1 cellular context compared by ENCODE assay signal in the genomic region with DNA sequence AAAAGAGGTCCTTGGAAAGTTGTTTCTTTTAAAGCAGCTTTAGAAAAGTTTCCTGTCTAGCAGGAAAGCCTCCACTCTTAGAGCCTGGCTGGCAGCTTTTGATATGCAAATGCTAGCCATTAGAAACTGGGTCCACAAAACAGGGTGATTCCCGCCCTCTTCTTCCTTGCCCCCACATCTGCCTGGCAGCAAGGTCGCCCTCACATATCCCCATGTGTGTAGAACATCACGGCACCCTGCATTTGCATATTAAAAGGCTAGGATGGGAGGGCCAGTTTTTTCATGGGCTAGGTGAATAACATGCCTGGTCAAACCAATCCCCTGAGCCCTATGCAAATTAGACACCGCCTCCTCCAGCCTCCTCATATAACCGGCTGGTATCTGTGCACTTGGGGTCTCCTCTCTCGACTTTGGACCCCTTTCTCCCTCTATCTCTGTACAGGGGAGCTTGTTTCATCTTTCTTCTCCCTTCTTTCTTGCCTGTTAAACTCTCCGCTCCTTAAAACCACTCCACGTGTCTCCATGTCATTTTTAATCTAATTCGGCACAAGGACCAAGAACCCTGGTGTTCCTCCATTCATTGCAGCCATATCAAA.
TF ChIP-seq lines count a peak whose summit lies in the region.

No MANE protein-coding gene starts in this region.

TF ChIP-seq in WTC11, 78 proteins besides CTCF, POLR2A, EP300 and RAD21 (continued from another document and continues in another):
- TF ChIP-seq OVOL2 (CRISPR knock-in tag; IDR thresholded peaks at IDR 0.05; ENCODE audit: borderline replicate concordance) (no peak), FOXJ3 (CRISPR knock-in tag; IDR thresholded peaks at IDR 0.05; ENCODE audit: borderline replicate concordance) (no peak), HMGA2 (CRISPR knock-in tag; IDR thresholded peaks at IDR 0.05) (no peak), TEAD4 (CRISPR knock-in tag; IDR thresholded peaks at IDR 0.05) (no peak), MYBL2 (CRISPR knock-in tag; IDR thresholded peaks at IDR 0.05) (no peak), ETV6 (CRISPR knock-in tag; IDR thresholded peaks at IDR 0.05) (peak; percentile 80), GABPB1 (CRISPR knock-in tag; IDR thresholded peaks at IDR 0.05) (no peak), EMX1 (CRISPR knock-in tag; IDR thresholded peaks at IDR 0.05) (no peak), ZNF396 (CRISPR knock-in tag; IDR thresholded peaks at IDR 0.05; ENCODE audit: borderline replicate concordance) (no peak), IRF2 (CRISPR knock-in tag; IDR thresholded peaks at IDR 0.05; ENCODE audit: borderline replicate concordance, low read depth) (no peak), GRHL2 (CRISPR knock-in tag; IDR thresholded peaks at IDR 0.05; ENCODE audit: insufficient replicate concordance, severe bottlenecking) (no peak), NR3C1 (CRISPR knock-in tag; conservative IDR thresholded peaks at IDR 0.05; ENCODE audit: low read depth) (no peak), ZNF317 (CRISPR knock-in tag; IDR thresholded peaks at IDR 0.05; ENCODE audit: borderline replicate concordance, low read depth) (no peak), JAZF1 (CRISPR knock-in tag; IDR thresholded peaks at IDR 0.05) (no peak), TP53 (CRISPR knock-in tag; IDR thresholded peaks at IDR 0.05) (no peak), NFATC4 (CRISPR knock-in tag; IDR thresholded peaks at IDR 0.05) (no peak)
- TF ChIP-seq, protein P1, sequence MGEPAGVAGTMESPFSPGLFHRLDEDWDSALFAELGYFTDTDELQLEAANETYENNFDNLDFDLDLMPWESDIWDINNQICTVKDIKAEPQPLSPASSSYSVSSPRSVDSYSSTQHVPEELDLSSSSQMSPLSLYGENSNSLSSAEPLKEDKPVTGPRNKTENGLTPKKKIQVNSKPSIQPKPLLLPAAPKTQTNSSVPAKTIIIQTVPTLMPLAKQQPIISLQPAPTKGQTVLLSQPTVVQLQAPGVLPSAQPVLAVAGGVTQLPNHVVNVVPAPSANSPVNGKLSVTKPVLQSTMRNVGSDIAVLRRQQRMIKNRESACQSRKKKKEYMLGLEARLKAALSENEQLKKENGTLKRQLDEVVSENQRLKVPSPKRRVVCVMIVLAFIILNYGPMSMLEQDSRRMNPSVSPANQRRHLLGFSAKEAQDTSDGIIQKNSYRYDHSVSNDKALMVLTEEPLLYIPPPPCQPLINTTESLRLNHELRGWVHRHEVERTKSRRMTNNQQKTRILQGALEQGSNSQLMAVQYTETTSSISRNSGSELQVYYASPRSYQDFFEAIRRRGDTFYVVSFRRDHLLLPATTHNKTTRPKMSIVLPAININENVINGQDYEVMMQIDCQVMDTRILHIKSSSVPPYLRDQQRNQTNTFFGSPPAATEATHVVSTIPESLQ (CRISPR knock-in tag; IDR thresholded peaks at IDR 0.05): no peak
- TF ChIP-seq, protein P2, sequence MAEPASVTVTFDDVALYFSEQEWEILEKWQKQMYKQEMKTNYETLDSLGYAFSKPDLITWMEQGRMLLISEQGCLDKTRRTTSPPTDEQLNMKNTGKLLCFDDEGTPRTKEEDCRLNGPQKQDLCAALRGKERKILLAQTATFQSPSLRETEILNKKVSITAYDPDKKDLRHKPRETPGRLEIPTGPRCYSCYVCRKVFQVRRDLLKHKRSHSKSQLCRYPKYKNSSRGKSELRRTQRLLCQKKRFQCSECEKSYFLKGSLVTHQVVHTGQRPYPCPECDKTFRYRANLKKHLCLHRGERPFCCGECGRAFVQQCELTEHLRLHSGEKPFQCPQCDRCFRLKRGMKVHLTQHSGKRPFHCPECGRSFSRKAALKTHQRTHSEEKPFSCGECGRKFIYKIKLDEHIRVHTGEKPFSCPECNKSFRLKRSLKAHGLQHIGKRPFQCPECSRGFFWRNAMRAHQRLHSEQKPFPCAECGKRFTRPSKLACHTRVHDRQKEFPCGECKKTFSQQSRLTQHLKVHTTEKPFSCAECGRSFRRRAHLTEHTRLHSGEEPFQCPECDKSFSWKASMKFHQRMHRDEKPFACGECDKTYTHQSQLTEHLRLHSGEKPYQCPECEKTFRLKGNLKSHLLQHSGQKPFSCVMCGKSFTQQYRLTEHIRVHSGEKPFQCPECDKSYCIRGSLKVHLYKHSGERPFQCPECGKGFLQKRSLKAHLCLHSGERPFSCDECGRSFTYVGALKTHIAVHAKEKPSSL (CRISPR knock-in tag; conservative IDR thresholded peaks at IDR 0.05): no peak
- TF ChIP-seq, protein P3, sequence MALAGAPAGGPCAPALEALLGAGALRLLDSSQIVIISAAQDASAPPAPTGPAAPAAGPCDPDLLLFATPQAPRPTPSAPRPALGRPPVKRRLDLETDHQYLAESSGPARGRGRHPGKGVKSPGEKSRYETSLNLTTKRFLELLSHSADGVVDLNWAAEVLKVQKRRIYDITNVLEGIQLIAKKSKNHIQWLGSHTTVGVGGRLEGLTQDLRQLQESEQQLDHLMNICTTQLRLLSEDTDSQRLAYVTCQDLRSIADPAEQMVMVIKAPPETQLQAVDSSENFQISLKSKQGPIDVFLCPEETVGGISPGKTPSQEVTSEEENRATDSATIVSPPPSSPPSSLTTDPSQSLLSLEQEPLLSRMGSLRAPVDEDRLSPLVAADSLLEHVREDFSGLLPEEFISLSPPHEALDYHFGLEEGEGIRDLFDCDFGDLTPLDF (CRISPR knock-in tag; IDR thresholded peaks at IDR 0.05): no peak
- TF ChIP-seq, protein P4, sequence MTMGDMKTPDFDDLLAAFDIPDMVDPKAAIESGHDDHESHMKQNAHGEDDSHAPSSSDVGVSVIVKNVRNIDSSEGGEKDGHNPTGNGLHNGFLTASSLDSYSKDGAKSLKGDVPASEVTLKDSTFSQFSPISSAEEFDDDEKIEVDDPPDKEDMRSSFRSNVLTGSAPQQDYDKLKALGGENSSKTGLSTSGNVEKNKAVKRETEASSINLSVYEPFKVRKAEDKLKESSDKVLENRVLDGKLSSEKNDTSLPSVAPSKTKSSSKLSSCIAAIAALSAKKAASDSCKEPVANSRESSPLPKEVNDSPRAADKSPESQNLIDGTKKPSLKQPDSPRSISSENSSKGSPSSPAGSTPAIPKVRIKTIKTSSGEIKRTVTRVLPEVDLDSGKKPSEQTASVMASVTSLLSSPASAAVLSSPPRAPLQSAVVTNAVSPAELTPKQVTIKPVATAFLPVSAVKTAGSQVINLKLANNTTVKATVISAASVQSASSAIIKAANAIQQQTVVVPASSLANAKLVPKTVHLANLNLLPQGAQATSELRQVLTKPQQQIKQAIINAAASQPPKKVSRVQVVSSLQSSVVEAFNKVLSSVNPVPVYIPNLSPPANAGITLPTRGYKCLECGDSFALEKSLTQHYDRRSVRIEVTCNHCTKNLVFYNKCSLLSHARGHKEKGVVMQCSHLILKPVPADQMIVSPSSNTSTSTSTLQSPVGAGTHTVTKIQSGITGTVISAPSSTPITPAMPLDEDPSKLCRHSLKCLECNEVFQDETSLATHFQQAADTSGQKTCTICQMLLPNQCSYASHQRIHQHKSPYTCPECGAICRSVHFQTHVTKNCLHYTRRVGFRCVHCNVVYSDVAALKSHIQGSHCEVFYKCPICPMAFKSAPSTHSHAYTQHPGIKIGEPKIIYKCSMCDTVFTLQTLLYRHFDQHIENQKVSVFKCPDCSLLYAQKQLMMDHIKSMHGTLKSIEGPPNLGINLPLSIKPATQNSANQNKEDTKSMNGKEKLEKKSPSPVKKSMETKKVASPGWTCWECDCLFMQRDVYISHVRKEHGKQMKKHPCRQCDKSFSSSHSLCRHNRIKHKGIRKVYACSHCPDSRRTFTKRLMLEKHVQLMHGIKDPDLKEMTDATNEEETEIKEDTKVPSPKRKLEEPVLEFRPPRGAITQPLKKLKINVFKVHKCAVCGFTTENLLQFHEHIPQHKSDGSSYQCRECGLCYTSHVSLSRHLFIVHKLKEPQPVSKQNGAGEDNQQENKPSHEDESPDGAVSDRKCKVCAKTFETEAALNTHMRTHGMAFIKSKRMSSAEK (CRISPR knock-in tag; IDR thresholded peaks at IDR 0.05; ENCODE audit: borderline replicate concordance): no peak
- TF ChIP-seq, protein P5, sequence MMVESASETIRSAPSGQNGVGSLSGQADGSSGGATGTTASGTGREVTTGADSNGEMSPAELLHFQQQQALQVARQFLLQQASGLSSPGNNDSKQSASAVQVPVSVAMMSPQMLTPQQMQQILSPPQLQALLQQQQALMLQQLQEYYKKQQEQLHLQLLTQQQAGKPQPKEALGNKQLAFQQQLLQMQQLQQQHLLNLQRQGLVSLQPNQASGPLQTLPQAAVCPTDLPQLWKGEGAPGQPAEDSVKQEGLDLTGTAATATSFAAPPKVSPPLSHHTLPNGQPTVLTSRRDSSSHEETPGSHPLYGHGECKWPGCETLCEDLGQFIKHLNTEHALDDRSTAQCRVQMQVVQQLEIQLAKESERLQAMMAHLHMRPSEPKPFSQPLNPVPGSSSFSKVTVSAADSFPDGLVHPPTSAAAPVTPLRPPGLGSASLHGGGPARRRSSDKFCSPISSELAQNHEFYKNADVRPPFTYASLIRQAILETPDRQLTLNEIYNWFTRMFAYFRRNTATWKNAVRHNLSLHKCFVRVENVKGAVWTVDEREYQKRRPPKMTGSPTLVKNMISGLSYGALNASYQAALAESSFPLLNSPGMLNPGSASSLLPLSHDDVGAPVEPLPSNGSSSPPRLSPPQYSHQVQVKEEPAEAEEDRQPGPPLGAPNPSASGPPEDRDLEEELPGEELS (CRISPR knock-in tag; IDR thresholded peaks at IDR 0.05): peak; percentile 77; the same call in 1 of the 2 replicates
- TF ChIP-seq, protein P6, sequence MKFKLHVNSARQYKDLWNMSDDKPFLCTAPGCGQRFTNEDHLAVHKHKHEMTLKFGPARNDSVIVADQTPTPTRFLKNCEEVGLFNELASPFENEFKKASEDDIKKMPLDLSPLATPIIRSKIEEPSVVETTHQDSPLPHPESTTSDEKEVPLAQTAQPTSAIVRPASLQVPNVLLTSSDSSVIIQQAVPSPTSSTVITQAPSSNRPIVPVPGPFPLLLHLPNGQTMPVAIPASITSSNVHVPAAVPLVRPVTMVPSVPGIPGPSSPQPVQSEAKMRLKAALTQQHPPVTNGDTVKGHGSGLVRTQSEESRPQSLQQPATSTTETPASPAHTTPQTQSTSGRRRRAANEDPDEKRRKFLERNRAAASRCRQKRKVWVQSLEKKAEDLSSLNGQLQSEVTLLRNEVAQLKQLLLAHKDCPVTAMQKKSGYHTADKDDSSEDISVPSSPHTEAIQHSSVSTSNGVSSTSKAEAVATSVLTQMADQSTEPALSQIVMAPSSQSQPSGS (CRISPR knock-in tag; IDR thresholded peaks at IDR 0.05; ENCODE audit: borderline replicate concordance, low read depth): no peak
- TF ChIP-seq, protein P7, sequence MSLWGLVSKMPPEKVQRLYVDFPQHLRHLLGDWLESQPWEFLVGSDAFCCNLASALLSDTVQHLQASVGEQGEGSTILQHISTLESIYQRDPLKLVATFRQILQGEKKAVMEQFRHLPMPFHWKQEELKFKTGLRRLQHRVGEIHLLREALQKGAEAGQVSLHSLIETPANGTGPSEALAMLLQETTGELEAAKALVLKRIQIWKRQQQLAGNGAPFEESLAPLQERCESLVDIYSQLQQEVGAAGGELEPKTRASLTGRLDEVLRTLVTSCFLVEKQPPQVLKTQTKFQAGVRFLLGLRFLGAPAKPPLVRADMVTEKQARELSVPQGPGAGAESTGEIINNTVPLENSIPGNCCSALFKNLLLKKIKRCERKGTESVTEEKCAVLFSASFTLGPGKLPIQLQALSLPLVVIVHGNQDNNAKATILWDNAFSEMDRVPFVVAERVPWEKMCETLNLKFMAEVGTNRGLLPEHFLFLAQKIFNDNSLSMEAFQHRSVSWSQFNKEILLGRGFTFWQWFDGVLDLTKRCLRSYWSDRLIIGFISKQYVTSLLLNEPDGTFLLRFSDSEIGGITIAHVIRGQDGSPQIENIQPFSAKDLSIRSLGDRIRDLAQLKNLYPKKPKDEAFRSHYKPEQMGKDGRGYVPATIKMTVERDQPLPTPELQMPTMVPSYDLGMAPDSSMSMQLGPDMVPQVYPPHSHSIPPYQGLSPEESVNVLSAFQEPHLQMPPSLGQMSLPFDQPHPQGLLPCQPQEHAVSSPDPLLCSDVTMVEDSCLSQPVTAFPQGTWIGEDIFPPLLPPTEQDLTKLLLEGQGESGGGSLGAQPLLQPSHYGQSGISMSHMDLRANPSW (CRISPR knock-in tag; conservative IDR thresholded peaks at IDR 0.05; ENCODE audit: low read depth): no peak
- TF ChIP-seq, protein P8, sequence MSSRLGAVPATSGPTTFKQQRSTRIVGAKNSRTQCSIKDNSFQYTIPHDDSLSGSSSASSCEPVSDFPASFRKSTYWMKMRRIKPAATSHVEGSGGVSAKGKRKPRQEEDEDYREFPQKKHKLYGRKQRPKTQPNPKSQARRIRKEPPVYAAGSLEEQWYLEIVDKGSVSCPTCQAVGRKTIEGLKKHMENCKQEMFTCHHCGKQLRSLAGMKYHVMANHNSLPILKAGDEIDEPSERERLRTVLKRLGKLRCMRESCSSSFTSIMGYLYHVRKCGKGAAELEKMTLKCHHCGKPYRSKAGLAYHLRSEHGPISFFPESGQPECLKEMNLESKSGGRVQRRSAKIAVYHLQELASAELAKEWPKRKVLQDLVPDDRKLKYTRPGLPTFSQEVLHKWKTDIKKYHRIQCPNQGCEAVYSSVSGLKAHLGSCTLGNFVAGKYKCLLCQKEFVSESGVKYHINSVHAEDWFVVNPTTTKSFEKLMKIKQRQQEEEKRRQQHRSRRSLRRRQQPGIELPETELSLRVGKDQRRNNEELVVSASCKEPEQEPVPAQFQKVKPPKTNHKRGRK (CRISPR knock-in tag; IDR thresholded peaks at IDR 0.05; ENCODE audit: borderline replicate concordance): no peak
- TF ChIP-seq, protein P9, sequence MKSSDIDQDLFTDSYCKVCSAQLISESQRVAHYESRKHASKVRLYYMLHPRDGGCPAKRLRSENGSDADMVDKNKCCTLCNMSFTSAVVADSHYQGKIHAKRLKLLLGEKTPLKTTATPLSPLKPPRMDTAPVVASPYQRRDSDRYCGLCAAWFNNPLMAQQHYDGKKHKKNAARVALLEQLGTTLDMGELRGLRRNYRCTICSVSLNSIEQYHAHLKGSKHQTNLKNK (CRISPR knock-in tag; IDR thresholded peaks at IDR 0.05): no peak
- TF ChIP-seq, protein P10, sequence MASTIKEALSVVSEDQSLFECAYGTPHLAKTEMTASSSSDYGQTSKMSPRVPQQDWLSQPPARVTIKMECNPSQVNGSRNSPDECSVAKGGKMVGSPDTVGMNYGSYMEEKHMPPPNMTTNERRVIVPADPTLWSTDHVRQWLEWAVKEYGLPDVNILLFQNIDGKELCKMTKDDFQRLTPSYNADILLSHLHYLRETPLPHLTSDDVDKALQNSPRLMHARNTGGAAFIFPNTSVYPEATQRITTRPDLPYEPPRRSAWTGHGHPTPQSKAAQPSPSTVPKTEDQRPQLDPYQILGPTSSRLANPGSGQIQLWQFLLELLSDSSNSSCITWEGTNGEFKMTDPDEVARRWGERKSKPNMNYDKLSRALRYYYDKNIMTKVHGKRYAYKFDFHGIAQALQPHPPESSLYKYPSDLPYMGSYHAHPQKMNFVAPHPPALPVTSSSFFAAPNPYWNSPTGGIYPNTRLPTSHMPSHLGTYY (CRISPR knock-in tag; IDR thresholded peaks at IDR 0.05): no peak
- TF ChIP-seq, protein P11, sequence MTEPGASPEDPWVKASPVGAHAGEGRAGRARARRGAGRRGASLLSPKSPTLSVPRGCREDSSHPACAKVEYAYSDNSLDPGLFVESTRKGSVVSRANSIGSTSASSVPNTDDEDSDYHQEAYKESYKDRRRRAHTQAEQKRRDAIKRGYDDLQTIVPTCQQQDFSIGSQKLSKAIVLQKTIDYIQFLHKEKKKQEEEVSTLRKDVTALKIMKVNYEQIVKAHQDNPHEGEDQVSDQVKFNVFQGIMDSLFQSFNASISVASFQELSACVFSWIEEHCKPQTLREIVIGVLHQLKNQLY (CRISPR knock-in tag; IDR thresholded peaks at IDR 0.05): no peak
- TF ChIP-seq, protein P12, sequence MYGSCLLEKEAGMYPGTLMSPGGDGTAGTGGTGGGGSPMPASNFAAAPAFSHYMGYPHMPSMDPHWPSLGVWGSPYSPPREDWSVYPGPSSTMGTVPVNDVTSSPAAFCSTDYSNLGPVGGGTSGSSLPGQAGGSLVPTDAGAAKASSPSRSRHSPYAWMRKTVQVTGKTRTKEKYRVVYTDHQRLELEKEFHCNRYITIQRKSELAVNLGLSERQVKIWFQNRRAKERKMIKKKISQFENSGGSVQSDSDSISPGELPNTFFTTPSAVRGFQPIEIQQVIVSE (CRISPR knock-in tag; IDR thresholded peaks at IDR 0.05; ENCODE audit: borderline replicate concordance): no peak
- TF ChIP-seq, protein P13, sequence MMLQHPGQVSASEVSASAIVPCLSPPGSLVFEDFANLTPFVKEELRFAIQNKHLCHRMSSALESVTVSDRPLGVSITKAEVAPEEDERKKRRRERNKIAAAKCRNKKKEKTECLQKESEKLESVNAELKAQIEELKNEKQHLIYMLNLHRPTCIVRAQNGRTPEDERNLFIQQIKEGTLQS (CRISPR knock-in tag; conservative IDR thresholded peaks at IDR 0.05): no peak
